In the genomic region with DNA sequence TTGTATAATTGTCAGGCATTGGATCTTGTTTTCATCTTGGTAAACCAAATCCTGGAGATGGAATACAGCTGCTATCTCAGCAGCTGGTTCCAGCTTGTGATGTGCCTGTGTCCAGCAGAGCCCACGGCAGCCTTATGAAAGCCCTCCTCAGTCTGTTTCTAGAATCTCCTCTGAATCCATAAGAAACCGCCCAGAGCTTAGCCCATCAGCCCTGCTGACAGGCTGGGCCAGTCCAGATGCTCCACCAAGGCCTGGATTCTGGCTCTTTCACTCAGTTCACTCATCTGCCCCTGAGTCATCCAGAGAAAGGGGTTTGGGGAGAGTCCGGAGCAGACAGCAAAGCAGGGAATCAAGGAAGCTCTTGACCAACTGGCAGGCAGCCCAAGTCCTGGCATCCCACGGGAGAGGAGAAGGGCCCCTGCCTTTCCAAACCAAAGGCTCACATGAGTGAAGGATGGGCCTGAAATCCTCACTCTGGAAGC, we compare ENCODE assay signal across 1 cellular context.
TF ChIP-seq lines count a peak whose summit lies in the region.

No MANE protein-coding gene starts in this region.

TF ChIP-seq in SK-N-SH treated with all-trans-retinoic acid at 6 μM for 48 hours, 23 proteins besides CTCF, POLR2A, EP300 and RAD21 (continued from another document):
- TF ChIP-seq, protein P1, sequence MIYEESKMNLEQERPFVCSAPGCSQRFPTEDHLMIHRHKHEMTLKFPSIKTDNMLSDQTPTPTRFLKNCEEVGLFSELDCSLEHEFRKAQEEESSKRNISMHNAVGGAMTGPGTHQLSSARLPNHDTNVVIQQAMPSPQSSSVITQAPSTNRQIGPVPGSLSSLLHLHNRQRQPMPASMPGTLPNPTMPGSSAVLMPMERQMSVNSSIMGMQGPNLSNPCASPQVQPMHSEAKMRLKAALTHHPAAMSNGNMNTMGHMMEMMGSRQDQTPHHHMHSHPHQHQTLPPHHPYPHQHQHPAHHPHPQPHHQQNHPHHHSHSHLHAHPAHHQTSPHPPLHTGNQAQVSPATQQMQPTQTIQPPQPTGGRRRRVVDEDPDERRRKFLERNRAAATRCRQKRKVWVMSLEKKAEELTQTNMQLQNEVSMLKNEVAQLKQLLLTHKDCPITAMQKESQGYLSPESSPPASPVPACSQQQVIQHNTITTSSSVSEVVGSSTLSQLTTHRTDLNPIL (CRISPR knock-in tag; IDR thresholded peaks at IDR 0.05; ENCODE audit: low read depth): no peak
- TF ChIP-seq, protein P2, sequence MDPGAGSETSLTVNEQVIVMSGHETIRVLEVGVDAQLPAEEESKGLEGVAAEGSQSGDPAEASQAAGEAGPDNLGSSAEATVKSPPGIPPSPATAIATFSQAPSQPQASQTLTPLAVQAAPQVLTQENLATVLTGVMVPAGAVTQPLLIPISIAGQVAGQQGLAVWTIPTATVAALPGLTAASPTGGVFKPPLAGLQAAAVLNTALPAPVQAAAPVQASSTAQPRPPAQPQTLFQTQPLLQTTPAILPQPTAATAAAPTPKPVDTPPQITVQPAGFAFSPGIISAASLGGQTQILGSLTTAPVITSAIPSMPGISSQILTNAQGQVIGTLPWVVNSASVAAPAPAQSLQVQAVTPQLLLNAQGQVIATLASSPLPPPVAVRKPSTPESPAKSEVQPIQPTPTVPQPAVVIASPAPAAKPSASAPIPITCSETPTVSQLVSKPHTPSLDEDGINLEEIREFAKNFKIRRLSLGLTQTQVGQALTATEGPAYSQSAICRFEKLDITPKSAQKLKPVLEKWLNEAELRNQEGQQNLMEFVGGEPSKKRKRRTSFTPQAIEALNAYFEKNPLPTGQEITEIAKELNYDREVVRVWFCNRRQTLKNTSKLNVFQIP (CRISPR knock-in tag; IDR thresholded peaks at IDR 0.05; ENCODE audit: borderline replicate concordance, low read depth): no peak
- no peak for TF ChIP-seq ARNTL (CRISPR knock-in tag; IDR thresholded peaks at IDR 0.05; ENCODE audit: borderline replicate concordance, low read depth)
- no peak for TF ChIP-seq ZNF565 (CRISPR knock-in tag; conservative IDR thresholded peaks at IDR 0.05; ENCODE audit: low read depth)
- TF ChIP-seq ZFP3 (CRISPR knock-in tag; IDR thresholded peaks at IDR 0.05): no peak
- no peak for TF ChIP-seq ISL1 (CRISPR knock-in tag; IDR thresholded peaks at IDR 0.05)
